Comparison of ENCODE assay signal across 8 cellular contexts in the genomic region with DNA sequence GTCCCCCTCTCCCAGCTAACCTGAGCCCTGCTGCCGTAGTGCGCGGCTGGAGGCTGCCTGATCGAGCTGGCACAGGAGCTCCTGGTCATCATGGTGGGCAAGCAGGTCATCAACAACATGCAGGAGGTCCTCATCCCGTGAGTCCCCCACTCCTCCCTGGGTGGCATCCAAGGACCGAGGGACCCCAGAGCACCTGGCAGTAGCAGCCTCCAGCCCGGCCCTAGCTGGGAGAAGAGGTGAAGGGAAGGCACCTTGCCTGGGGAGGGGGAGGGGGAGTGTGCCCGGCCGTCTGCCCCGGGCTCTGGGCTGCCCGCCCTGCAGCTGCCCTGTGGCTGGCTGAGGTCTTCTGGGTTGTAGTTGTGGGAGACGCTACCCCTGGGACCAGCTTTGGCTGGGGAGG.
"Had no signal": no experiment of that assay in that cellular context is flagged by ENCODE, and none has a peak within 500 bp of the region (broad histone marks: within the 10 kb centered on the region; RNA-seq: fewer than 3 reads in every experiment).

No MANE protein-coding gene starts in this region.

- DNase-seq: H9, HCEC 1CT, IMR-90 had no signal

- H3K4me3 ChIP-seq: GM23338, K562 had no signal

- H3K27ac ChIP-seq: HL-60 had no signal

- H2AFZ ChIP-seq: GM23338 had no signal

- H3K4me2 ChIP-seq: GM23338 had no signal

- FAIRE-seq: H1, H54, K562 had no signal

- ATAC-seq: GM23338, K562 had no signal
